22 cellular contexts compared by ENCODE assay signal in the genomic region with DNA sequence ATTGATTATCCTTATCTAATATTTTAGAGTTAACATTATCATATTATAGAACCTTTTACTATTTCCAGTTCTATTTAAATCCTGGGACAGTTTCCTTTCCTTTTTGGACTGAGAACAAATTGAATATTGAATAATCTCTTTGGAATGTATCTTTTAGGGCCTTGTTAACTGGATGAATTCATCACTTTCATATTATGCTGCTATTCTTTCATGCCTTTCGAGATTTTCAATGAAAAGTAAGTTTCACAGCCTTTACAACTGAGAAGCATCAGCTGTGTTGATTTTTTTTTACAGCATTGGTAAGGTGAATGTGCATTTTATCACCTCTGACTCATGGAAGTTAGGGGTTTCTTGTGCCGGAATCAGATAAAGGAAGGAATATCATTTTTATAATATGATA. TPM values are rescaled to one million over a fixed set of nuclear protein-coding genes. Genes with fewer than 3 reads are reported as not detected.
DNase-seq lines count a peak whose midpoint lies in the region; ATAC-seq and TF ChIP-seq lines count a peak whose summit lies in the region.
"Had no signal": no experiment of that assay in that cellular context is flagged by ENCODE, and none has a peak within 500 bp of the region (broad histone marks: within the 10 kb centered on the region; RNA-seq: fewer than 3 reads in every experiment).

No MANE protein-coding gene starts in this region.

- H3K27ac ChIP-seq in cardiac muscle cell, result peak overlapping the region; percentile 44
- H3K27ac ChIP-seq: esophagus squamous epithelium, KMS-11, upper lobe of left lung had no signal

- peaks cover 5% of the 10 kb centered on the region for H3K36me3 ChIP-seq in cardiac muscle cell
- no peaks in the 10 kb centered on the region for H3K36me3 ChIP-seq in Caco-2 (ENCODE audit: control insufficient read depth, insufficient read depth, low read length)
- H3K36me3 ChIP-seq: upper lobe of left lung had no signal

- H3K27me3 ChIP-seq in cardiac muscle cell (no peaks in the 10 kb centered on the region), Caco-2 (replicated peaks; ENCODE audit: control insufficient read depth, insufficient read depth, low read length) (no peaks in the 10 kb centered on the region)
- H3K27me3 ChIP-seq: esophagus squamous epithelium, right atrium auricular region, upper lobe of left lung had no signal

- peaks cover 37% of the 10 kb centered on the region for H3K4me1 ChIP-seq in cardiac muscle cell (ENCODE audit: low read depth)
- peaks cover 3% of the 10 kb centered on the region; the same call in 1 of the 2 replicates for H3K4me1 ChIP-seq in Caco-2

- H3K4me3 ChIP-seq in cardiac muscle cell, result no peak overlapping the region
- H3K4me3 ChIP-seq in astrocyte of the spinal cord (ENCODE audit: low read depth, low read length), result no peak overlapping the region
- no peak overlapping the region for H3K4me3 ChIP-seq in Caco-2 (ENCODE audit: low read depth, low read length)
- H3K4me3 ChIP-seq: esophagus squamous epithelium, right atrium auricular region, upper lobe of left lung had no signal

- H3K27me3 Mint-ChIP-seq in Caco-2 (ENCODE audit: insufficient read depth, unreplicated experiment), result no peaks in the 10 kb centered on the region
- H3K27me3 Mint-ChIP-seq: activated naive CD8-positive, alpha-beta T cell treated with anti-CD3 and anti-CD28 coated beads, Interleukin-2, amount 10 ng/mL, durations not matched to agents 7 days and 5 days had no signal

- TF ChIP-seq CTCF in cardiac muscle cell (IDR thresholded peaks at IDR 0.05; ENCODE audit: low read depth, low read length) (no peak), astrocyte of the spinal cord (IDR thresholded peaks at IDR 0.05; ENCODE audit: low read depth, low read length) (no peak), Caco-2 (IDR thresholded peaks at IDR 0.05; ENCODE audit: insufficient read depth in 1 of 2, low read depth in 1 of 2, low read length in 1 of 2, severe bottlenecking in 1 of 2, unreplicated experiment in 1 of 2) (no peak)

- CTCF ChIA-PET in Caco-2 (lab: Charles Lee), result no interaction called here

- BruUV-seq in Caco-2 (replicated peaks; lab: Mats Ljungman, UMichigan), result no TSS peak

- H3K9me3 Mint-ChIP-seq in Caco-2 (ENCODE audit: unreplicated experiment), result no peaks in the 10 kb centered on the region
- H3K9me3 Mint-ChIP-seq: activated naive CD8-positive, alpha-beta T cell treated with anti-CD3 and anti-CD28 coated beads, Interleukin-2, amount 10 ng/mL, durations not matched to agents 7 days and 5 days; nephron progenitor cell had no signal

- in situ Hi-C loops in astrocyte of the spinal cord (cut with HindIII; ENCODE audit: low sequenced_read_pairs), result no loop called here

- H3K27ac Mint-ChIP-seq in Caco-2 (ENCODE audit: unreplicated experiment), result no peak overlapping the region
- H3K27ac Mint-ChIP-seq: activated naive CD8-positive, alpha-beta T cell treated with anti-CD3 and anti-CD28 coated beads, Interleukin-2, amount 10 ng/mL, durations not matched to agents 7 days and 5 days; nephron progenitor cell had no signal

- H3K4me3 Mint-ChIP-seq in Caco-2 (ENCODE audit: unreplicated experiment), result no peak overlapping the region
- H3K4me3 Mint-ChIP-seq: activated naive CD8-positive, alpha-beta T cell treated with anti-CD3 and anti-CD28 coated beads, Interleukin-2, amount 10 ng/mL, durations not matched to agents 7 days and 5 days; nephron progenitor cell had no signal

- H3K9me3 ChIP-seq in cardiac muscle cell (ENCODE audit: low read depth), result no peaks in the 10 kb centered on the region
- H3K9me3 ChIP-seq in Caco-2, result no peaks in the 10 kb centered on the region
- H3K9me3 ChIP-seq: esophagus squamous epithelium, right atrium auricular region, upper lobe of left lung had no signal

- POLR2A ChIA-PET in Caco-2 (lab: Charles Lee), result no interaction called here

- no peak for DNase-seq in cardiac muscle cell (ENCODE audit: low read depth in 1 of 2, low spot score in 1 of 2)
- no peak for DNase-seq in Right ventricle myocardium inferior (ENCODE audit: missing footprints)
- peak; percentile 59 for DNase-seq in astrocyte of the spinal cord (ENCODE audit: low read depth, low spot score)
- peak; percentile 11 for DNase-seq in foreskin melanocyte
- DNase-seq in NCI-H524 (lab: John Stamatoyannopoulos, UW), result no peak
- no peak for DNase-seq in NCI-H82 (lab: John Stamatoyannopoulos, UW)
- DNase-seq in Caco-2, result no peak
- DNase-seq: activated CD4-positive, CD25-positive, alpha-beta regulatory T cell treated with anti-CD3 and anti-CD28 coated beads, Interleukin-2, amount 50 U/mL, for 72 hours; activated naive CD8-positive, alpha-beta T cell treated with anti-CD3 and anti-CD28 coated beads, Interleukin-2, amount 10 ng/mL, durations not matched to agents 7 days and 5 days; COR-L47; cortex of kidney; esophagus squamous epithelium; GOT3; NCI-H187 treated with DMSO at 0.1 percent for 48 hours; NCI-H69; nephron progenitor cell; stimulated activated CD4-positive, alpha-beta T cell treated with anti-CD3 and anti-CD28 coated beads, Interleukin-4, amount 100 ng/mL, for 1 hour; upper lobe of left lung had no signal

- intact Hi-C loops in Right ventricle myocardium inferior (cut with DNase I), result no loop called here
- intact Hi-C loops in Caco-2 (cut with micrococcal nuclease; ENCODE audit: unreplicated experiment), result no loop called here

- no peak for ATAC-seq in Right ventricle myocardium inferior
- ATAC-seq in HG02798 (IDR thresholded peaks at IDR 0.05; ENCODE audit: poor library complexity, unreplicated experiment), result no peak
- ATAC-seq: Panc1 had no signal

- H3K36me3 Mint-ChIP-seq in Caco-2 (ENCODE audit: insufficient read depth, unreplicated experiment), result no peaks in the 10 kb centered on the region
- H3K36me3 Mint-ChIP-seq: activated naive CD8-positive, alpha-beta T cell treated with anti-CD3 and anti-CD28 coated beads, Interleukin-2, amount 10 ng/mL, durations not matched to agents 7 days and 5 days had no signal

- no peaks in the 10 kb centered on the region for H3K4me1 Mint-ChIP-seq in Caco-2 (ENCODE audit: low read depth, unreplicated experiment)
- H3K4me1 Mint-ChIP-seq: activated naive CD8-positive, alpha-beta T cell treated with anti-CD3 and anti-CD28 coated beads, Interleukin-2, amount 10 ng/mL, durations not matched to agents 7 days and 5 days had no signal

RNA-seq across cellular contexts. Expression of a gene that starts 39.6 kb away (rescaled TPM):
- 426 and 434 TPM in 2 replicates for total RNA-seq in cardiac muscle cell
- 446 and 541 TPM in 2 replicates for polyA plus RNA-seq in cardiac muscle cell
- total RNA-seq in Right ventricle myocardium inferior, result 1,145 TPM
- total RNA-seq in Caco-2 (2022), result 106 and 116 TPM in 2 replicates

Comparison
In these comparisons a context has a peak if more than half of its experiments do, and no peak if none do; other contexts are left out.
1. DNase-seq: peak in astrocyte of the spinal cord (single experiment) and foreskin melanocyte (single experiment); none in cardiac muscle cell (0 of 2), Right ventricle myocardium inferior (single experiment), NCI-H524 (0 of 2), NCI-H82 (single experiment) and Caco-2 (0 of 2).